In genomic region chr19:41320185-41320518, GRCh38 we compare ENCODE assay signal across 20 cellular contexts. TPM values are rescaled to one million over a fixed set of nuclear protein-coding genes. Genes with fewer than 3 reads are reported as not detected.
DNase-seq lines count a peak whose midpoint lies in the region; ATAC-seq, FAIRE-seq and TF ChIP-seq lines count a peak whose summit lies in the region.
"Had no signal": no experiment of that assay in that cellular context is flagged by ENCODE, and none has a peak within 500 bp of the region (broad histone marks: within the 10 kb centered on the region; RNA-seq: fewer than 3 reads in every experiment).

No MANE protein-coding gene starts in this region.

- H3K9me2 ChIP-seq in MM.1S (replicated peaks; ENCODE audit: insufficient read depth, low read length), result no peaks in the 10 kb centered on the region

- no peak overlapping the region for H2AK5ac ChIP-seq in IMR-90 (ENCODE audit: low read depth, low read length)

- ATAC-seq in IMR-90 (ENCODE audit: low read depth), result no peak
- ATAC-seq: body of pancreas, left cardiac atrium had no signal

- BruUV-seq in IMR-90 (replicated peaks; lab: Mats Ljungman, UMichigan), result no TSS peak

- no peak overlapping the region for H3K9ac ChIP-seq in IMR-90 (ENCODE audit: low read depth, low read length)
- peak overlapping the region; percentile 4 for H3K9ac ChIP-seq in iPS-15b (ENCODE audit: low read depth, low read length)
- no peak overlapping the region for H3K9ac ChIP-seq in MM.1S (ENCODE audit: low read length)

- H3K27me3 Mint-ChIP-seq in CD8-positive, alpha-beta memory T cell, result peaks cover 0 to 2% of the 10 kb centered on the region in 2 donors
- H3K27me3 Mint-ChIP-seq: CD4-positive, CD25-positive, alpha-beta regulatory T cell; progenitor cell of endocrine pancreas had no signal

- peak overlapping the region in 2 of 7 donors; percentile 42 to 48 for H3K4me3 Mint-ChIP-seq in CD8-positive, alpha-beta memory T cell
- H3K4me3 Mint-ChIP-seq: CD4-positive, CD25-positive, alpha-beta regulatory T cell had no signal

- H3K4me2 ChIP-seq in IMR-90 (ENCODE audit: low read depth, low read length) (no peak overlapping the region), MM.1S (ENCODE audit: low read depth, low read length) (no peak overlapping the region)

- H3K79me1 ChIP-seq in IMR-90 (ENCODE audit: low read depth in 1 of 2, low read length in 2 of 2), result peaks cover 18 to 68% of the 10 kb centered on the region in 2 experiments

- H4K8ac ChIP-seq in IMR-90 (ENCODE audit: low read depth in 2 of 2, low read length in 2 of 2), result no peak overlapping the region

- WGBS in IMR-90 (ENCODE audit: extremely low coverage in 2 of 2, insufficient read length in 1 of 2), 2 experiments, result 100% methylated on average over 2 of the region's 11 CpGs; no CpG with 5 or more reads in 1 of the 2 experiments
- WGBS in small intestine, 3 donors, result 84 to 90% (median 85%) methylated on average over 11 of the region's 11 CpGs

- peaks cover 23% of the 10 kb centered on the region for H3K9me1 ChIP-seq in IMR-90 (ENCODE audit: insufficient read depth, low read length)

- DNase-seq in CD8-positive, alpha-beta memory T cell, result no peak
- DNase-seq in IMR-90 (no peak), small intestine (no peak), MM.1S (no peak), ACHN (no peak)
- DNase-seq: activated CD8-positive, alpha-beta memory T cell treated with anti-CD3 and anti-CD28 coated beads, Interleukin-2, amount 50 U/mL, for 4 hours; body of pancreas; CD4-positive, CD25-positive, alpha-beta regulatory T cell; DMS 273 treated with DMSO at 0.1 percent for 48 hours; head of caudate nucleus; left cardiac atrium; mammary epithelial cell; NCI-H1105 treated with DMSO at 0.1 percent for 48 hours; NCI-H2081; OCI-M1; T-helper 9 cell; transverse colon had no signal

- CTCF ChIA-PET in CD8-positive, alpha-beta memory T cell (lab: Charles Lee), result no interaction called here
- CTCF ChIA-PET in IMR-90 (lab: Yijun Ruan, JAX), result no interaction called here

- H2BK5ac ChIP-seq in IMR-90 (ENCODE audit: low read depth, low read length, poor library complexity, severe bottlenecking), result no peak overlapping the region

- peaks cover 9% of the 10 kb centered on the region for H3K79me2 ChIP-seq in MM.1S (ENCODE audit: low read length)

- H2BK15ac ChIP-seq in IMR-90 (ENCODE audit: low read depth, low read length), result no peak overlapping the region

- H3F3A ChIP-seq in MM.1S (ENCODE audit: insufficient read depth, low read length), result 0 out of 2 replicates have a peak, but pooled peaks cover 8% of the 10 kb centered on the region

- no peaks in the 10 kb centered on the region for H3K9me3 ChIP-seq in CD8-positive, alpha-beta memory T cell (ENCODE audit: low read length)
- H3K9me3 ChIP-seq in IMR-90 (ENCODE audit: control insufficient read depth, insufficient read depth, low read length) (no peaks in the 10 kb centered on the region), iPS-15b (ENCODE audit: control insufficient read depth, insufficient read depth, low read length) (no peaks in the 10 kb centered on the region), small intestine (ENCODE audit: control insufficient read depth, low read depth) (no peaks in the 10 kb centered on the region), MM.1S (replicated peaks; ENCODE audit: insufficient read depth, low read length) (no peaks in the 10 kb centered on the region)
- H3K9me3 ChIP-seq: body of pancreas, transverse colon had no signal

- H3K27me3 ChIP-seq in CD8-positive, alpha-beta memory T cell (ENCODE audit: insufficient read depth, low read length, poor library complexity, severe bottlenecking), result no peaks in the 10 kb centered on the region
- H3K27me3 ChIP-seq in IMR-90 (ENCODE audit: control insufficient read depth, insufficient read depth, low read length) (no peaks in the 10 kb centered on the region), iPS-15b (ENCODE audit: control insufficient read depth, insufficient read depth, low read length) (no peaks in the 10 kb centered on the region), small intestine (ENCODE audit: control insufficient read depth in 2 of 2, insufficient read depth in 2 of 2, low read length in 2 of 2) (no peaks in the 10 kb centered on the region), MM.1S (replicated peaks; ENCODE audit: insufficient read depth, low read length) (no peaks in the 10 kb centered on the region)
- H3K27me3 ChIP-seq: body of pancreas had no signal

- POLR2A ChIA-PET in CD8-positive, alpha-beta memory T cell (lab: Charles Lee), result no interaction called here
- POLR2A ChIA-PET in IMR-90 (lab: Charles Lee; ENCODE audit: unreplicated experiment), result no interaction called here

- H3K18ac ChIP-seq in IMR-90 (ENCODE audit: low read depth, low read length), result no peak overlapping the region

- H3K56ac ChIP-seq in IMR-90 (ENCODE audit: extremely low read depth, insufficient read depth, low read length), result no peak overlapping the region

- no peak overlapping the region for H3K4me3 ChIP-seq in CD8-positive, alpha-beta memory T cell (ENCODE audit: low read length)
- H3K4me3 ChIP-seq in IMR-90 (ENCODE audit: insufficient read depth, low read depth, low read length) (no peak overlapping the region), iPS-15b (ENCODE audit: low read depth, low read length) (no peak overlapping the region), small intestine (ENCODE audit: low read depth in 1 of 2, low read length in 2 of 2) (no peak overlapping the region), MM.1S (ENCODE audit: low read length) (no peak overlapping the region)
- H3K4me3 ChIP-seq: body of pancreas, transverse colon had no signal

- TF ChIP-seq RAD21 in IMR-90 (IDR thresholded peaks at IDR 0.05; ENCODE audit: low read length), result no peak

- no peak overlapping the region for H2AFZ ChIP-seq in IMR-90 (replicated peaks; ENCODE audit: low read length, poor library complexity)
- H2AFZ ChIP-seq in MM.1S (ENCODE audit: low read length), result no peak overlapping the region

- peaks cover 36% of the 10 kb centered on the region for H3K36me3 ChIP-seq in CD8-positive, alpha-beta memory T cell (ENCODE audit: insufficient read depth, low read length)
- H3K36me3 ChIP-seq in IMR-90 (ENCODE audit: control insufficient read depth, insufficient read depth, low read length) (peaks cover 53% of the 10 kb centered on the region), iPS-15b (ENCODE audit: control insufficient read depth, insufficient read depth, low read length) (peaks cover 39% of the 10 kb centered on the region), small intestine (ENCODE audit: control insufficient read depth in 2 of 2, insufficient read depth in 2 of 2, low read length in 2 of 2) (peaks cover 8 to 19% of the 10 kb centered on the region in 2 donors), MM.1S (replicated peaks; ENCODE audit: insufficient read depth, low read length) (no peaks in the 10 kb centered on the region)

- no peak for FAIRE-seq in small intestine (lab: Jason Lieb, UNC)

- peak overlapping the region; percentile 1 for H2AK9ac ChIP-seq in IMR-90 (replicated peaks; ENCODE audit: low read depth, low read length, poor library complexity)

- H2BK120ac ChIP-seq in IMR-90 (ENCODE audit: low read depth, low read length), result no peak overlapping the region

- in situ Hi-C loops in IMR-90 (cut with MboI; ENCODE audit: low sequenced_read_pairs) (no loop called here), ACHN (cut with HindIII; ENCODE audit: low pct_ligation_motif_present, low pct_unique_long_range_greater_than_20kb, low sequenced_read_pairs) (no loop called here)

- H4K20me1 ChIP-seq in IMR-90 (ENCODE audit: insufficient read depth, low read length), result peaks cover 57% of the 10 kb centered on the region
- H4K20me1 ChIP-seq in MM.1S (ENCODE audit: insufficient read depth, low read length), result no peaks in the 10 kb centered on the region

- dilution Hi-C loops in IMR-90 (cut with HindIII; ENCODE audit: low sequenced_read_pairs, unreplicated experiment), result no loop called here

- H3K27ac Mint-ChIP-seq in CD8-positive, alpha-beta memory T cell, result peak overlapping the region in 5 of 8 donors; percentile 29 to 92 (median 43)
- H3K27ac Mint-ChIP-seq: activated T-helper 2 cell treated with anti-CD3 and anti-CD28 coated beads, Interferon-gamma antibody, Interleukin-2, Interleukin-4, amounts not matched to agents 10 μg/mL and 5 μg/mL and 100 μg/mL, durations not matched to agents 14 hours and 24 hours and 36 hours; CD4-positive, CD25-positive, alpha-beta regulatory T cell; progenitor cell of endocrine pancreas had no signal

- no peak overlapping the region for H3K4ac ChIP-seq in IMR-90 (ENCODE audit: low read depth, low read length)

- intact Hi-C loops in IMR-90 (cut with micrococcal nuclease), result no loop called here

- H3K14ac ChIP-seq in IMR-90 (replicated peaks; ENCODE audit: low read depth, low read length), result no peak overlapping the region

- H3K9me3 Mint-ChIP-seq in CD8-positive, alpha-beta memory T cell, result no peaks in the 10 kb centered on the region
- H3K9me3 Mint-ChIP-seq: activated T-helper 2 cell treated with anti-CD3 and anti-CD28 coated beads, Interferon-gamma antibody, Interleukin-2, Interleukin-4, amounts not matched to agents 10 μg/mL and 5 μg/mL and 100 μg/mL, durations not matched to agents 14 hours and 24 hours and 36 hours; CD4-positive, CD25-positive, alpha-beta regulatory T cell had no signal

- peaks cover 32 to 57% (median 36%) of the 10 kb centered on the region in 3 donors for H3K4me1 Mint-ChIP-seq in CD8-positive, alpha-beta memory T cell

- peaks cover 10% of the 10 kb centered on the region for H3K4me1 ChIP-seq in CD8-positive, alpha-beta memory T cell (ENCODE audit: insufficient read depth, low read length)
- H3K4me1 ChIP-seq in IMR-90 (ENCODE audit: control insufficient read depth, insufficient read depth, low read length) (peaks cover 31% of the 10 kb centered on the region), iPS-15b (ENCODE audit: control insufficient read depth, insufficient read depth, low read length) (peaks cover 19% of the 10 kb centered on the region), small intestine (ENCODE audit: control insufficient read depth in 2 of 2, insufficient read depth in 1 of 2, low read depth in 1 of 2, low read length in 1 of 2) (peaks cover 0 to 4% of the 10 kb centered on the region in 2 donors), MM.1S (ENCODE audit: low read length) (no peaks in the 10 kb centered on the region)

- TF ChIP-seq CTCF in IMR-90 (conservative IDR thresholded peaks at IDR 0.05; ENCODE audit: low read depth, low read length) (no peak), MM.1S (IDR thresholded peaks at IDR 0.05; ENCODE audit: low read length) (no peak)

- no peak overlapping the region for H3K27ac ChIP-seq in CD8-positive, alpha-beta memory T cell (ENCODE audit: low read depth, low read length)
- H3K27ac ChIP-seq in IMR-90 (ENCODE audit: insufficient read depth, low read length) (no peak overlapping the region), small intestine (ENCODE audit: low read depth in 1 of 2, low read length in 1 of 2) (no peak overlapping the region), MM.1S (ENCODE audit: low read length) (no peak overlapping the region)
- H3K27ac ChIP-seq: body of pancreas, transverse colon had no signal

- H3K23ac ChIP-seq in IMR-90 (ENCODE audit: low read depth, low read length), result no peak overlapping the region

- no peak overlapping the region for H2BK20ac ChIP-seq in IMR-90 (ENCODE audit: low read depth, low read length)

- peaks cover 9 to 85% (median 12%) of the 10 kb centered on the region in 3 donors for H3K36me3 Mint-ChIP-seq in CD8-positive, alpha-beta memory T cell

- H4K5ac ChIP-seq in IMR-90 (ENCODE audit: low read depth, low read length), result no peak overlapping the region

- no peak overlapping the region for H4K91ac ChIP-seq in IMR-90 (ENCODE audit: insufficient read depth, low read depth, low read length)

- TF ChIP-seq POLR2A in IMR-90 (IDR thresholded peaks at IDR 0.05; ENCODE audit: low read depth, low read length), result no peak

RNA-seq across cellular contexts. Expression of gene CCDC97, which starts 10.2 kb away (rescaled TPM):
- total RNA-seq in CD8-positive, alpha-beta memory T cell, result 10 to 100 TPM; 31.7 to 32.1 TPM
- 29.7 TPM for polyA plus RNA-seq in CD8-positive, alpha-beta memory T cell
- total RNA-seq in IMR-90 (2012; rRNA removed), result 4.1 and 5.8 TPM in 2 replicates
- polyA plus RNA-seq in IMR-90 (2012; rRNA removed) (11.0 and 11.9 TPM in 2 replicates), small intestine (10 to 100 TPM; 11.1 to 18.0 (median 11.6) TPM)
- polyA plus RNA-seq in IMR-90 (2012; cell fraction: cytosol; rRNA removed), result 8.9 and 11.5 TPM in 2 replicates
- polyA plus RNA-seq in IMR-90 (2012; cell fraction: nucleus; rRNA removed; ENCODE audit: low replicate concordance), result 14.3 and 15.7 TPM in 2 replicates

RNA-seq across cellular contexts. Expression of gene TGFB1, which starts 33.6 kb away (rescaled TPM):
- 100 to 1,000 TPM; 152 to 161 TPM for total RNA-seq in CD8-positive, alpha-beta memory T cell
- 104 TPM for polyA plus RNA-seq in CD8-positive, alpha-beta memory T cell
- 3.2 and 3.9 TPM in 2 replicates for total RNA-seq in IMR-90 (2012; rRNA removed)
- polyA plus RNA-seq in IMR-90 (2012; rRNA removed) (26.7 and 27.8 TPM in 2 replicates), small intestine (10 to 100 TPM in 1 of 3 donors, 1 to 10 TPM in 2; 1.1 to 18.8 (median 7.3) TPM)
- 26.6 and 36.6 TPM in 2 replicates for polyA plus RNA-seq in IMR-90 (2012; cell fraction: cytosol; rRNA removed)
- 47.5 and 90.5 TPM in 2 replicates for polyA plus RNA-seq in IMR-90 (2012; cell fraction: nucleus; rRNA removed; ENCODE audit: low replicate concordance)

RNA-seq across cellular contexts. Expression of gene B9D2, which starts 43.8 kb away (rescaled TPM):
- 1 to 10 TPM; 8.5 to 9.7 TPM for total RNA-seq in CD8-positive, alpha-beta memory T cell
- 15.4 TPM for polyA plus RNA-seq in CD8-positive, alpha-beta memory T cell
- 4.7 and 6.1 TPM in 2 replicates for total RNA-seq in IMR-90 (2012; rRNA removed)
- 9.7 and 11.5 TPM in 2 replicates for polyA plus RNA-seq in IMR-90 (2012; rRNA removed)
- 10.3 and 13.1 TPM in 2 replicates for polyA plus RNA-seq in IMR-90 (2012; cell fraction: cytosol; rRNA removed)
- 4.0 and 7.2 TPM in 2 replicates for polyA plus RNA-seq in IMR-90 (2012; cell fraction: nucleus; rRNA removed; ENCODE audit: low replicate concordance)
- 1 to 10 TPM; 4.7 to 9.8 (median 6.5) TPM for polyA plus RNA-seq in small intestine

RNA-seq across cellular contexts. Expression of gene HNRNPUL1, which starts 56.0 kb away (rescaled TPM):
- total RNA-seq in CD8-positive, alpha-beta memory T cell, result 100 to 1,000 TPM; 270 to 279 TPM
- polyA plus RNA-seq in CD8-positive, alpha-beta memory T cell, result 100 TPM
- 50.7 and 56.1 TPM in 2 replicates for total RNA-seq in IMR-90 (2012; rRNA removed)
- polyA plus RNA-seq in IMR-90 (2012; rRNA removed) (67.3 and 68.1 TPM in 2 replicates), small intestine (100 to 1,000 TPM in 1 of 3 donors, 10 to 100 TPM in 2; 76.3 to 117 (median 80.8) TPM)
- 51.7 and 53.7 TPM in 2 replicates for polyA plus RNA-seq in IMR-90 (2012; cell fraction: cytosol; rRNA removed)
- 65.4 and 102 TPM in 2 replicates for polyA plus RNA-seq in IMR-90 (2012; cell fraction: nucleus; rRNA removed; ENCODE audit: low replicate concordance)

RNA-seq across cellular contexts. Expression of gene TMEM91, which starts 56.2 kb away (rescaled TPM):
- total RNA-seq in CD8-positive, alpha-beta memory T cell, result 1 to 10 TPM; 2.6 to 3.8 TPM
- polyA plus RNA-seq in CD8-positive, alpha-beta memory T cell, result 3.7 TPM
- total RNA-seq in IMR-90 (2012; rRNA removed), result 1.4 and 1.9 TPM in 2 replicates
- 4.8 and 5.5 TPM in 2 replicates for polyA plus RNA-seq in IMR-90 (2012; rRNA removed)
- polyA plus RNA-seq in IMR-90 (2012; cell fraction: cytosol; rRNA removed), result 4.8 and 7.3 TPM in 2 replicates
- 28.2 and 31.9 TPM in 2 replicates for polyA plus RNA-seq in IMR-90 (2012; cell fraction: nucleus; rRNA removed; ENCODE audit: low replicate concordance)
- polyA plus RNA-seq in small intestine, result 1 to 10 TPM; 1.3 to 7.9 (median 2.4) TPM
